Comparison of ENCODE assay signal across 28 cellular contexts in the genomic region with DNA sequence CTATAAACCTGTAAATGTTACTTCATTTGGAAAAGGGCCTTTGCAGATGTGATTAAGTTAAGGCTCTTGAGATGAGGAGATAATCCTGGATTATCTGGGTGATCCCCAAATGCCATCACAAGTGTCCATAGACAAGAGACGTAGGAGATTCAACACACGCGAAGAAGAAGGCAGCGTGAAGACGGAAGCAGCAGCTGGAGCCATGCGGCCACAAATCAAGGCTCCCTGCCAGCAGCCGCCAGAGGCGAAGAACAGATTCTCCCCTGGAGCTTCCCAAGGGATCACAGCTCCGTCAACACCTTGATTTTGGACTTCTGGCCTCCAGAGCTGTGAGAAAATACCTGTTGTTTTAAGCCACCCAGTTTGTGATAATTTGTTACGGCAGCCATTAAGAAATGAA. TPM values are rescaled to one million over a fixed set of nuclear protein-coding genes. Genes with fewer than 3 reads are reported as not detected.
A peak's percentile ranks its signal among the peaks of the same experiment; 100 is the strongest.
DNase-seq lines count a peak whose midpoint lies in the region; ATAC-seq and TF ChIP-seq lines count a peak whose summit lies in the region.
"Had no signal": no experiment of that assay in that cellular context is flagged by ENCODE, and none has a peak within 500 bp of the region (broad histone marks: within the 10 kb centered on the region; RNA-seq: fewer than 3 reads in every experiment).

No MANE protein-coding gene starts in this region.

- H3K27ac ChIP-seq in fibroblast of lung (ENCODE audit: insufficient read depth, low read length) (no peak overlapping the region), psoas muscle (peak overlapping the region; percentile 2), PC-9 (no peak overlapping the region)
- H3K27ac ChIP-seq: esophagus muscularis mucosa, gastroesophageal sphincter, stomach, uterus had no signal

- intact Hi-C loops in psoas muscle (cut with DNase I), result no loop called here
- intact Hi-C loops in PC-9 (cut with micrococcal nuclease; ENCODE audit: unreplicated experiment), result no loop called here
- intact Hi-C loops in Calu3 (cut with micrococcal nuclease; ENCODE audit: unreplicated experiment), result no loop called here

- DNase-seq in DMS 273 treated with DMSO at 0.1 percent for 48 hours (lab: John Stamatoyannopoulos, UW) (peak; percentile 16), NCI-H524 treated with DMSO at 0.1 percent for 48 hours (lab: John Stamatoyannopoulos, UW) (peak; percentile 91), fibroblast of lung (ENCODE audit: low read depth in 2 of 2) (no peak), psoas muscle (no peak), PC-9 (no peak), Calu3 (no peak)
- DNase-seq in stimulated activated naive CD4-positive, alpha-beta T cell (lab: John Stamatoyannopoulos, UW), result no peak
- DNase-seq: ACHN; activated CD4-positive, CD25-positive, alpha-beta regulatory T cell treated with anti-CD3 and anti-CD28 coated beads, Interleukin-2, amount 50 U/mL, for 72 hours; activated CD8-positive, alpha-beta T cell treated with anti-CD3 and anti-CD28 coated beads for 36 hours; amniotic stem cell; CD8-positive, alpha-beta memory T cell; DMS53; hypothalamus; mammary epithelial cell; NCI-H2107; NCI-H446 treated with DMSO at 0.1 percent for 48 hours; nephron progenitor cell; retina; stomach; T-helper 17 cell; uterus had no signal

- H2AFZ ChIP-seq in fibroblast of lung (ENCODE audit: low read length), result peak overlapping the region; percentile 32
- no peak overlapping the region for H2AFZ ChIP-seq in PC-9

- H3K4me2 ChIP-seq in fibroblast of lung (ENCODE audit: extremely low read depth, insufficient read depth, low read length), result no peak overlapping the region
- H3K4me2 ChIP-seq in PC-9, result no peak overlapping the region

- no peaks in the 10 kb centered on the region for H3K9me3 Mint-ChIP-seq in Calu3 (ENCODE audit: low read depth, unreplicated experiment)
- H3K9me3 Mint-ChIP-seq: activated CD8-positive, alpha-beta T cell treated with anti-CD3 and anti-CD28 coated beads for 36 hours; activated naive CD4-positive, alpha-beta T cell treated with anti-CD3 and anti-CD28 coated beads, Interleukin-2, amount 50 U/mL, for 24 hours; CD8-positive, alpha-beta memory T cell; nephron progenitor cell had no signal

- H3K27me3 ChIP-seq in fibroblast of lung (ENCODE audit: control insufficient read depth, insufficient read depth, low read length), result no peaks in the 10 kb centered on the region
- H3K27me3 ChIP-seq in psoas muscle (ENCODE audit: insufficient read depth in 3 of 3, low read length in 2 of 3), result no peaks in the 10 kb centered on the region
- H3K27me3 ChIP-seq in PC-9 (ENCODE audit: insufficient read depth, low read depth), result no peaks in the 10 kb centered on the region
- H3K27me3 ChIP-seq: esophagus muscularis mucosa, gastroesophageal sphincter, stomach, uterus had no signal

- TF ChIP-seq CTCF in fibroblast of lung (conservative IDR thresholded peaks at IDR 0.05 in 1 of 2, IDR thresholded peaks at IDR 0.05 in 1 of 2; ENCODE audit: low read depth in 1 of 2, low read length in 2 of 2) (no peak), psoas muscle (IDR thresholded peaks at IDR 0.05) (no peak), PC-9 (conservative IDR thresholded peaks at IDR 0.05) (no peak), Calu3 (IDR thresholded peaks at IDR 0.05; ENCODE audit: unreplicated experiment) (no peak)

- H3K36me3 Mint-ChIP-seq in Calu3 (ENCODE audit: insufficient read depth, unreplicated experiment), result no peaks in the 10 kb centered on the region
- H3K36me3 Mint-ChIP-seq: activated naive CD4-positive, alpha-beta T cell treated with anti-CD3 and anti-CD28 coated beads, Interleukin-2, amount 50 U/mL, for 24 hours; brain had no signal

- H3K27me3 Mint-ChIP-seq in Calu3 (ENCODE audit: unreplicated experiment), result no peaks in the 10 kb centered on the region

- H3K4me1 ChIP-seq in fibroblast of lung (ENCODE audit: control insufficient read depth, extremely low read depth, insufficient read depth, low read length), result no peaks in the 10 kb centered on the region
- H3K4me1 ChIP-seq in psoas muscle, result no peaks in the 10 kb centered on the region
- H3K4me1 ChIP-seq in PC-9 (replicated peaks; ENCODE audit: insufficient read depth), result peaks cover 24% of the 10 kb centered on the region
- H3K4me1 ChIP-seq: esophagus muscularis mucosa, gastroesophageal sphincter, uterus had no signal

- WGBS in psoas muscle, 3 donors, result 34 to 72% (median 40%) methylated on average over 10 of the region's 10 CpGs

- H3K4me3 Mint-ChIP-seq in Calu3 (ENCODE audit: low read depth, unreplicated experiment), result no peak overlapping the region
- H3K4me3 Mint-ChIP-seq: activated CD8-positive, alpha-beta T cell treated with anti-CD3 and anti-CD28 coated beads for 36 hours; activated naive CD4-positive, alpha-beta T cell treated with anti-CD3 and anti-CD28 coated beads, Interleukin-2, amount 50 U/mL, for 24 hours; brain; CD8-positive, alpha-beta memory T cell; nephron progenitor cell; T-helper 17 cell had no signal

- no peaks in the 10 kb centered on the region for H3K9me2 ChIP-seq in PC-9 (ENCODE audit: insufficient read depth)

- no peaks in the 10 kb centered on the region for H4K20me1 ChIP-seq in fibroblast of lung (ENCODE audit: control insufficient read depth, extremely low read depth, insufficient read depth, low read length)
- H4K20me1 ChIP-seq in PC-9 (ENCODE audit: insufficient read depth), result no peaks in the 10 kb centered on the region

- H3K9me3 ChIP-seq in fibroblast of lung (ENCODE audit: control insufficient read depth, insufficient read depth, low read depth, low read length) (no peaks in the 10 kb centered on the region), psoas muscle (no peaks in the 10 kb centered on the region), PC-9 (ENCODE audit: insufficient read depth, low read depth) (no peaks in the 10 kb centered on the region)
- H3K9me3 ChIP-seq: esophagus muscularis mucosa, gastroesophageal sphincter, stomach, uterus had no signal

- H3K4me1 Mint-ChIP-seq in Calu3 (ENCODE audit: low read depth, unreplicated experiment), result peaks cover 25% of the 10 kb centered on the region
- H3K4me1 Mint-ChIP-seq: activated naive CD4-positive, alpha-beta T cell treated with anti-CD3 and anti-CD28 coated beads, Interleukin-2, amount 50 U/mL, for 24 hours; brain; CD8-positive, alpha-beta memory T cell had no signal

- no peaks in the 10 kb centered on the region for H3K36me3 ChIP-seq in fibroblast of lung (ENCODE audit: control insufficient read depth, insufficient read depth, low read length)
- H3K36me3 ChIP-seq in psoas muscle (ENCODE audit: insufficient read depth in 1 of 2, low read depth in 1 of 2), result no peaks in the 10 kb centered on the region
- no peaks in the 10 kb centered on the region for H3K36me3 ChIP-seq in PC-9 (ENCODE audit: low read depth)
- H3K36me3 ChIP-seq: esophagus muscularis mucosa, gastroesophageal sphincter, stomach, uterus had no signal

- H3K27ac Mint-ChIP-seq in Calu3 (ENCODE audit: unreplicated experiment), result no peak overlapping the region
- H3K27ac Mint-ChIP-seq: activated CD8-positive, alpha-beta T cell treated with anti-CD3 and anti-CD28 coated beads for 36 hours; activated naive CD4-positive, alpha-beta T cell treated with anti-CD3 and anti-CD28 coated beads, Interleukin-2, amount 50 U/mL, for 24 hours; brain; CD8-positive, alpha-beta memory T cell; nephron progenitor cell; T-helper 17 cell had no signal

- peaks cover 15% of the 10 kb centered on the region for H3F3A ChIP-seq in PC-9 (ENCODE audit: insufficient read depth, low read depth)

- H3K79me2 ChIP-seq in fibroblast of lung (ENCODE audit: control insufficient read depth, insufficient read depth, low read length) (no peaks in the 10 kb centered on the region), PC-9 (ENCODE audit: low read depth) (no peaks in the 10 kb centered on the region)

- CTCF ChIA-PET in PC-9 (lab: Charles Lee) (no interaction called here), Calu3 (lab: Charles Lee) (no interaction called here)

- ATAC-seq in psoas muscle, result no peak
- ATAC-seq: activated CD8-positive, alpha-beta T cell treated with anti-CD3 and anti-CD28 coated beads for 36 hours; gastroesophageal sphincter; T-helper 17 cell had no signal

- H3K9ac ChIP-seq in fibroblast of lung (ENCODE audit: insufficient read depth, low read length), result no peak overlapping the region

- no TSS peak for BruUV-seq in PC-9 (replicated peaks; lab: Mats Ljungman, UMichigan)
- BruUV-seq in Calu3 (replicated peaks; lab: Mats Ljungman, UMichigan), result no TSS peak

- H3K4me3 ChIP-seq in fibroblast of lung (replicated peaks in 1 of 4; ENCODE audit: control extremely low read depth in 1 of 4, insufficient read depth in 1 of 4, low read depth in 3 of 4, low read length in 4 of 4), result no peak overlapping the region
- no peak overlapping the region for H3K4me3 ChIP-seq in psoas muscle
- no peak overlapping the region for H3K4me3 ChIP-seq in PC-9
- H3K4me3 ChIP-seq: esophagus muscularis mucosa, gastroesophageal sphincter, stomach, uterus had no signal

- POLR2A ChIA-PET in PC-9 (lab: Charles Lee; ENCODE audit: unreplicated experiment), result no interaction called here

RNA-seq across cellular contexts. Expression of a gene that starts 11.0 kb away (rescaled TPM):
- total RNA-seq in fibroblast of lung (181 and 235 TPM in 2 replicates), psoas muscle (100 to 1,000 TPM; 168 to 259 (median 235) TPM), PC-9 (2021) (340 and 359 TPM in 2 replicates), Calu3 (2022) (196 and 227 TPM in 2 replicates)
- polyA plus RNA-seq in fibroblast of lung (420 and 425 TPM in 2 replicates), psoas muscle (100 to 1,000 TPM; 173 to 328 (median 225) TPM)
- 144 and 159 TPM in 2 replicates for polyA plus RNA-seq in fibroblast of lung (2012)
- polyA minus RNA-seq in fibroblast of lung (ENCODE audit: low replicate concordance), result 16.2 and 21.8 TPM in 2 replicates

RNA-seq across cellular contexts. Expression of a gene that starts 17.1 kb away (rescaled TPM):
- total RNA-seq in fibroblast of lung (not detected in 2 replicates), psoas muscle (under 1 TPM in 1 of 4 donors, not detected in 3; 0.19 TPM), PC-9 (2021) (0.11 TPM in 1 of 2 replicates, not detected in the other), Calu3 (2022) (not detected in 2 replicates)
- polyA plus RNA-seq in fibroblast of lung (0.11 and 0.15 TPM in 2 replicates), psoas muscle (under 1 TPM in 1 of 3 donors, not detected in 2; 0.04 TPM)
- 0.06 and 0.12 TPM in 2 replicates for polyA plus RNA-seq in fibroblast of lung (2012)
- not detected in 2 replicates for polyA minus RNA-seq in fibroblast of lung (ENCODE audit: low replicate concordance)
- total RNA-seq: activated CD8-positive, alpha-beta T cell treated with anti-CD3 and anti-CD28 coated beads for 36 hours; CD8-positive, alpha-beta memory T cell; cerebellum; G401; mammary epithelial cell; T-helper 17 cell had no signal
- polyA plus RNA-seq: CD8-positive, alpha-beta memory T cell; stomach had no signal

Comparison
In these comparisons a context has a peak if more than half of its experiments do, and no peak if none do; other contexts are left out.
1. DNase-seq: peak in DMS 273 treated with DMSO at 0.1 percent for 48 hours (single experiment) and NCI-H524 treated with DMSO at 0.1 percent for 48 hours (single experiment); none in fibroblast of lung (0 of 2), psoas muscle (0 of 2), PC-9 (0 of 2), Calu3 (single experiment) and stimulated activated naive CD4-positive, alpha-beta T cell (0 of 6).